In genomic region chr2:58503909-58504308, GRCh38 we compare ENCODE assay signal across 26 cellular contexts.
"Had no signal": no experiment of that assay in that cellular context is flagged by ENCODE, and none has a peak within 500 bp of the region (broad histone marks: within the 10 kb centered on the region; RNA-seq: fewer than 3 reads in every experiment).

No MANE protein-coding gene starts in this region.

- H3K27ac ChIP-seq: neural progenitor cell, ovary, parathyroid adenoma, psoas muscle, right lobe of liver, sigmoid colon, suprapubic skin, testis, tibial artery, transverse colon, upper lobe of right lung, uterus had no signal

- ATAC-seq: psoas muscle; right cardiac atrium; right lobe of liver; stimulated activated effector memory CD8-positive, alpha-beta T cell treated with anti-CD3 and anti-CD28 coated beads, Interleukin-12 subunit alpha, Interleukin-12 subunit beta, amount 100 ng/mL, for 72 hours; stimulated activated naive CD8-positive, alpha-beta T cell treated with anti-CD3 and anti-CD28 coated beads, Interleukin-15, amount 100 ng/mL, for 72 hours; stimulated activated naive CD8-positive, alpha-beta T cell treated with anti-CD3 and anti-CD28 coated beads, Interleukin-15, Interleukin-2, amounts not matched to agents 100 U/mL and 50 U/mL, for 24 hours; upper lobe of right lung had no signal

- H3K27me3 ChIP-seq: neural progenitor cell, ovary, right lobe of liver, sigmoid colon, suprapubic skin, testis, tibial artery, transverse colon, upper lobe of right lung, uterus had no signal

- H3K4me1 ChIP-seq: parathyroid adenoma, psoas muscle, right lobe of liver, sigmoid colon, suprapubic skin, testis, tibial artery, transverse colon, upper lobe of right lung, uterus had no signal

- FAIRE-seq: small intestine had no signal

- H3K9ac ChIP-seq: neural progenitor cell, parathyroid adenoma had no signal

- H3K36me3 ChIP-seq: neural progenitor cell, ovary, right lobe of liver, sigmoid colon, suprapubic skin, tibial artery, transverse colon, upper lobe of right lung, uterus had no signal

- H3K79me2 ChIP-seq: parathyroid adenoma had no signal

- DNase-seq: natural killer cell; occipital lobe; ovary; posterior cingulate gyrus; psoas muscle; right cardiac atrium; right lobe of liver; sigmoid colon; small intestine; stimulated activated CD4-positive, alpha-beta T cell treated with anti-CD3 and anti-CD28 coated beads, Interleukin-15, amount 100 ng/mL, for 24 hours; stimulated activated CD4-positive, alpha-beta T cell treated with anti-CD3 and anti-CD28 coated beads, Interleukin-2, amount 100 ng/mL, for 24 hours; stimulated activated CD4-positive, alpha-beta T cell treated with anti-CD3 and anti-CD28 coated beads, Interleukin-2, amount 100 ng/mL, for 48 hours; stimulated activated CD4-positive, alpha-beta T cell treated with anti-CD3 and anti-CD28 coated beads, Interleukin-4, amount 100 ng/mL, for 24 hours; stimulated activated naive CD4-positive, alpha-beta T cell; stimulated activated naive CD8-positive, alpha-beta T cell treated with anti-CD3 and anti-CD28 coated beads, Interleukin-15, amount 100 ng/mL, for 72 hours; stimulated activated naive CD8-positive, alpha-beta T cell treated with anti-CD3 and anti-CD28 coated beads, Interleukin-15, Interleukin-2, amounts not matched to agents 100 U/mL and 50 U/mL, for 24 hours; substantia nigra; testis; tibial artery; transverse colon; upper lobe of right lung; uterus had no signal

- H3K4me2 ChIP-seq: neural progenitor cell had no signal

- H3K9me3 ChIP-seq: ovary, psoas muscle, right lobe of liver, sigmoid colon, suprapubic skin, testis, tibial artery, transverse colon, upper lobe of right lung, uterus had no signal

- H3K4me3 ChIP-seq: neural progenitor cell, ovary, psoas muscle, right lobe of liver, sigmoid colon, suprapubic skin, testis, tibial artery, transverse colon, upper lobe of right lung, uterus had no signal

- H2AFZ ChIP-seq: neural progenitor cell, parathyroid adenoma had no signal
